2 cellular contexts compared by ENCODE assay signal in the genomic region with DNA sequence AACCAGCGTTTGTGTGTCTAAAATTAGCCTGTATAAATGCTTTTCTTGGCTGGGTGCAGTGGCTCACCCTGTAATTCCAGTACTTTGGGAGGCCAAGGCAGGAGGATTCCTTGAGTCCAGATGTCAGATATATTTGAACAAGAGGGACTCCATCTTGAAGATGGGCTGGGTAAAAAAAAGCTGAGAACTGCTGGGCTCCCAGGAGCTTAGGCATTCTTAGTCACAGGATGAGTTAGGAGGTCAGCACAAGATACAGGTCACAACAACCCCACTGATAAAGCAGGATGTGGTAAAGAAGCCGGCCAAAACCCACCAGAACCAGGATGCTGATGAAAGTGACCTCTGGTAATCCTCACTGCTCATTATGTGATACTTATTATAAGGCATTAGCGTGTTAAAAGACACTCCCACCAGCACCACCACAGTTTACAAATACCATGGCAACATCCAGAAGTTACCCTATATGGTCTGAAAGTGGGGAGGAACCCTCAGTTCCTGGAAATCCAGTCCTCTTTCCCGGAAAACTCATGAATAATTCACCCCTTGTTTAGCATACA.
TF ChIP-seq lines count a peak whose summit lies in the region.

No MANE protein-coding gene starts in this region.

TF ChIP-seq in IMR-90, 13 proteins besides CTCF, POLR2A, EP300 and RAD21:
- TF ChIP-seq MAZ (IDR thresholded peaks at IDR 0.05; ENCODE audit: borderline replicate concordance, low read depth, low read length) (no peak), BHLHE40 (IDR thresholded peaks at IDR 0.05; ENCODE audit: low read depth, low read length) (peak; percentile 40; the same call in 1 of the 2 replicates)
TF ChIP-seq in IMR-90: peak in this region for 1.

TF ChIP-seq in K562, 482 proteins besides CTCF, POLR2A, EP300 and RAD21 (continues in another document):
- TF ChIP-seq HMG20A (CRISPR knock-in tag; conservative IDR thresholded peaks at IDR 0.05) (peak; percentile 98), RHOXF2B (CRISPR knock-in tag; conservative IDR thresholded peaks at IDR 0.05) (peak; percentile 98), ZNF347 (CRISPR knock-in tag; IDR thresholded peaks at IDR 0.05; ENCODE audit: low read depth) (peak; percentile 93), SREBF1 (IDR thresholded peaks at IDR 0.05; ENCODE audit: borderline replicate concordance, low read depth, low read length) (no peak), ZNF124 (CRISPR knock-in tag; IDR thresholded peaks at IDR 0.05) (no peak), ZNF431 (CRISPR knock-in tag; IDR thresholded peaks at IDR 0.05) (no peak), ESRRB (CRISPR knock-in tag; IDR thresholded peaks at IDR 0.05; ENCODE audit: borderline replicate concordance) (peak; percentile 95), SP1 (CRISPR knock-in tag; IDR thresholded peaks at IDR 0.05) (no peak), FOXK2 (conservative IDR thresholded peaks at IDR 0.05 in 1 of 2, IDR thresholded peaks at IDR 0.05 in 1 of 2; ENCODE audit: low read depth in 2 of 2) (no peak), ZNF263 (CRISPR knock-in tag; IDR thresholded peaks at IDR 0.05; ENCODE audit: borderline replicate concordance) (no peak), ZNF445 (CRISPR knock-in tag; IDR thresholded peaks at IDR 0.05; ENCODE audit: low read depth) (peak; percentile 98), CHD4 (IDR thresholded peaks at IDR 0.05; ENCODE audit: insufficient read depth, insufficient replicate concordance, low read depth, low read length, poor library complexity, severe bottlenecking) (no peak), CREBBP (IDR thresholded peaks at IDR 0.05; ENCODE audit: low read depth, low read length) (no peak), KAT7 (CRISPR knock-in tag; IDR thresholded peaks at IDR 0.05; ENCODE audit: borderline replicate concordance) (no peak), RBM14 (IDR thresholded peaks at IDR 0.05; ENCODE audit: borderline replicate concordance, insufficient read depth, low read depth, low read length) (no peak), PURB (CRISPR knock-in tag; IDR thresholded peaks at IDR 0.05; ENCODE audit: low read depth) (no peak), SMARCC2 (IDR thresholded peaks at IDR 0.05; ENCODE audit: low read depth) (0 out of 2 replicates have a peak, but pooled peaks have one; percentile 27), DMBX1 (CRISPR knock-in tag; IDR thresholded peaks at IDR 0.05; ENCODE audit: borderline replicate concordance) (peak; percentile 100), HNRNPUL1 (IDR thresholded peaks at IDR 0.05; ENCODE audit: low read length) (no peak), COPS2 (conservative IDR thresholded peaks at IDR 0.05) (no peak), PHB (CRISPR knock-in tag; IDR thresholded peaks at IDR 0.05) (no peak), SAFB (IDR thresholded peaks at IDR 0.05; ENCODE audit: borderline replicate concordance, low read depth, low read length) (no peak), ZNF717 (CRISPR knock-in tag; IDR thresholded peaks at IDR 0.05) (0 out of 2 replicates have a peak, but pooled peaks have one; percentile 56), SRSF3 (IDR thresholded peaks at IDR 0.05; ENCODE audit: insufficient read depth, low read length) (no peak), CBX5 (IDR thresholded peaks at IDR 0.05; ENCODE audit: borderline replicate concordance, low read depth) (no peak), MYBL2 (IDR thresholded peaks at IDR 0.05; ENCODE audit: low read depth) (no peak), MYBL2 (CRISPR knock-in tag; IDR thresholded peaks at IDR 0.05; ENCODE audit: borderline replicate concordance) (no peak), NCOA1 (IDR thresholded peaks at IDR 0.05; ENCODE audit: low read depth) (peak; percentile 57; the same call in 1 of the 2 replicates), ZNF354B (CRISPR knock-in tag; IDR thresholded peaks at IDR 0.05) (peak; percentile 98), RNF2 (IDR thresholded peaks at IDR 0.05) (peak; percentile 87; the same call in 1 of the 2 replicates), PRMT5 (CRISPR knock-in tag; IDR thresholded peaks at IDR 0.05) (no peak), ERF (CRISPR knock-in tag; IDR thresholded peaks at IDR 0.05) (peak; percentile 100), ZBED1 (IDR thresholded peaks at IDR 0.05) (no peak), ZKSCAN3 (CRISPR knock-in tag; IDR thresholded peaks at IDR 0.05) (peak; percentile 94), CSDE1 (IDR thresholded peaks at IDR 0.05) (no peak)
- TF ChIP-seq, protein P1, sequence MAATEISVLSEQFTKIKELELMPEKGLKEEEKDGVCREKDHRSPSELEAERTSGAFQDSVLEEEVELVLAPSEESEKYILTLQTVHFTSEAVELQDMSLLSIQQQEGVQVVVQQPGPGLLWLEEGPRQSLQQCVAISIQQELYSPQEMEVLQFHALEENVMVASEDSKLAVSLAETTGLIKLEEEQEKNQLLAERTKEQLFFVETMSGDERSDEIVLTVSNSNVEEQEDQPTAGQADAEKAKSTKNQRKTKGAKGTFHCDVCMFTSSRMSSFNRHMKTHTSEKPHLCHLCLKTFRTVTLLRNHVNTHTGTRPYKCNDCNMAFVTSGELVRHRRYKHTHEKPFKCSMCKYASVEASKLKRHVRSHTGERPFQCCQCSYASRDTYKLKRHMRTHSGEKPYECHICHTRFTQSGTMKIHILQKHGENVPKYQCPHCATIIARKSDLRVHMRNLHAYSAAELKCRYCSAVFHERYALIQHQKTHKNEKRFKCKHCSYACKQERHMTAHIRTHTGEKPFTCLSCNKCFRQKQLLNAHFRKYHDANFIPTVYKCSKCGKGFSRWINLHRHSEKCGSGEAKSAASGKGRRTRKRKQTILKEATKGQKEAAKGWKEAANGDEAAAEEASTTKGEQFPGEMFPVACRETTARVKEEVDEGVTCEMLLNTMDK (IDR thresholded peaks at IDR 0.05; ENCODE audit: borderline replicate concordance, insufficient read depth, low read depth, low read length, poor library complexity, severe bottlenecking): no peak
- TF ChIP-seq, protein P2, sequence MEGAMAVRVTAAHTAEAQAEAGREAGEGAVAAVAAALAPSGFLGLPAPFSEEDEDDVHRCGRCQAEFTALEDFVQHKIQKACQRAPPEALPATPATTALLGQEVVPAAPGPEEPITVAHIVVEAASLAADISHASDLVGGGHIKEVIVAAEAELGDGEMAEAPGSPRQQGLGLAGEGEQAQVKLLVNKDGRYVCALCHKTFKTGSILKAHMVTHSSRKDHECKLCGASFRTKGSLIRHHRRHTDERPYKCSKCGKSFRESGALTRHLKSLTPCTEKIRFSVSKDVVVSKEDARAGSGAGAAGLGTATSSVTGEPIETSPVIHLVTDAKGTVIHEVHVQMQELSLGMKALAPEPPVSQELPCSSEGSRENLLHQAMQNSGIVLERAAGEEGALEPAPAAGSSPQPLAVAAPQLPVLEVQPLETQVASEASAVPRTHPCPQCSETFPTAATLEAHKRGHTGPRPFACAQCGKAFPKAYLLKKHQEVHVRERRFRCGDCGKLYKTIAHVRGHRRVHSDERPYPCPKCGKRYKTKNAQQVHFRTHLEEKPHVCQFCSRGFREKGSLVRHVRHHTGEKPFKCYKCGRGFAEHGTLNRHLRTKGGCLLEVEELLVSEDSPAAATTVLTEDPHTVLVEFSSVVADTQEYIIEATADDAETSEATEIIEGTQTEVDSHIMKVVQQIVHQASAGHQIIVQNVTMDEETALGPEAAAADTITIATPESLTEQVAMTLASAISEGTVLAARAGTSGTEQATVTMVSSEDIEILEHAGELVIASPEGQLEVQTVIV (CRISPR knock-in tag; IDR thresholded peaks at IDR 0.05; ENCODE audit: borderline replicate concordance): peak; percentile 89
- TF ChIP-seq, protein P3, sequence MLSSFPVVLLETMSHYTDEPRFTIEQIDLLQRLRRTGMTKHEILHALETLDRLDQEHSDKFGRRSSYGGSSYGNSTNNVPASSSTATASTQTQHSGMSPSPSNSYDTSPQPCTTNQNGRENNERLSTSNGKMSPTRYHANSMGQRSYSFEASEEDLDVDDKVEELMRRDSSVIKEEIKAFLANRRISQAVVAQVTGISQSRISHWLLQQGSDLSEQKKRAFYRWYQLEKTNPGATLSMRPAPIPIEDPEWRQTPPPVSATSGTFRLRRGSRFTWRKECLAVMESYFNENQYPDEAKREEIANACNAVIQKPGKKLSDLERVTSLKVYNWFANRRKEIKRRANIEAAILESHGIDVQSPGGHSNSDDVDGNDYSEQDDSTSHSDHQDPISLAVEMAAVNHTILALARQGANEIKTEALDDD (IDR thresholded peaks at IDR 0.05): peak; percentile 95
- TF ChIP-seq, protein P4, sequence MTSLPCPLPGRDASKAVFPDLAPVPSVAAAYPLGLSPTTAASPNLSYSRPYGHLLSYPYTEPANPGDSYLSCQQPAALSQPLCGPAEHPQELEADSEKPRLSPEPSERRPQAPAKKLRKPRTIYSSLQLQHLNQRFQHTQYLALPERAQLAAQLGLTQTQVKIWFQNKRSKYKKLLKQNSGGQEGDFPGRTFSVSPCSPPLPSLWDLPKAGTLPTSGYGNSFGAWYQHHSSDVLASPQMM (CRISPR knock-in tag; IDR thresholded peaks at IDR 0.05): no peak
- TF ChIP-seq, protein P5, sequence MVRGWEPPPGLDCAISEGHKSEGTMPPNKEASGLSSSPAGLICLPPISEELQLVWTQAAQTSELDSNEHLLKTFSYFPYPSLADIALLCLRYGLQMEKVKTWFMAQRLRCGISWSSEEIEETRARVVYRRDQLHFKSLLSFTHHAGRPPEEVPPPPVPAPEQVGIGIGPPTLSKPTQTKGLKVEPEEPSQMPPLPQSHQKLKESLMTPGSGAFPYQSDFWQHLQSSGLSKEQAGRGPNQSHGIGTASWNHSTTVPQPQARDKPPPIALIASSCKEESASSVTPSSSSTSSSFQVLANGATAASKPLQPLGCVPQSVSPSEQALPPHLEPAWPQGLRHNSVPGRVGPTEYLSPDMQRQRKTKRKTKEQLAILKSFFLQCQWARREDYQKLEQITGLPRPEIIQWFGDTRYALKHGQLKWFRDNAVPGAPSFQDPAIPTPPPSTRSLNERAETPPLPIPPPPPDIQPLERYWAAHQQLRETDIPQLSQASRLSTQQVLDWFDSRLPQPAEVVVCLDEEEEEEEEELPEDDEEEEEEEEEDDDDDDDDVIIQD (CRISPR knock-in tag; IDR thresholded peaks at IDR 0.05): peak; percentile 98
- TF ChIP-seq, protein P6, sequence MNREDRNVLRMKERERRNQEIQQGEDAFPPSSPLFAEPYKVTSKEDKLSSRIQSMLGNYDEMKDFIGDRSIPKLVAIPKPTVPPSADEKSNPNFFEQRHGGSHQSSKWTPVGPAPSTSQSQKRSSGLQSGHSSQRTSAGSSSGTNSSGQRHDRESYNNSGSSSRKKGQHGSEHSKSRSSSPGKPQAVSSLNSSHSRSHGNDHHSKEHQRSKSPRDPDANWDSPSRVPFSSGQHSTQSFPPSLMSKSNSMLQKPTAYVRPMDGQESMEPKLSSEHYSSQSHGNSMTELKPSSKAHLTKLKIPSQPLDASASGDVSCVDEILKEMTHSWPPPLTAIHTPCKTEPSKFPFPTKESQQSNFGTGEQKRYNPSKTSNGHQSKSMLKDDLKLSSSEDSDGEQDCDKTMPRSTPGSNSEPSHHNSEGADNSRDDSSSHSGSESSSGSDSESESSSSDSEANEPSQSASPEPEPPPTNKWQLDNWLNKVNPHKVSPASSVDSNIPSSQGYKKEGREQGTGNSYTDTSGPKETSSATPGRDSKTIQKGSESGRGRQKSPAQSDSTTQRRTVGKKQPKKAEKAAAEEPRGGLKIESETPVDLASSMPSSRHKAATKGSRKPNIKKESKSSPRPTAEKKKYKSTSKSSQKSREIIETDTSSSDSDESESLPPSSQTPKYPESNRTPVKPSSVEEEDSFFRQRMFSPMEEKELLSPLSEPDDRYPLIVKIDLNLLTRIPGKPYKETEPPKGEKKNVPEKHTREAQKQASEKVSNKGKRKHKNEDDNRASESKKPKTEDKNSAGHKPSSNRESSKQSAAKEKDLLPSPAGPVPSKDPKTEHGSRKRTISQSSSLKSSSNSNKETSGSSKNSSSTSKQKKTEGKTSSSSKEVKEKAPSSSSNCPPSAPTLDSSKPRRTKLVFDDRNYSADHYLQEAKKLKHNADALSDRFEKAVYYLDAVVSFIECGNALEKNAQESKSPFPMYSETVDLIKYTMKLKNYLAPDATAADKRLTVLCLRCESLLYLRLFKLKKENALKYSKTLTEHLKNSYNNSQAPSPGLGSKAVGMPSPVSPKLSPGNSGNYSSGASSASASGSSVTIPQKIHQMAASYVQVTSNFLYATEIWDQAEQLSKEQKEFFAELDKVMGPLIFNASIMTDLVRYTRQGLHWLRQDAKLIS (CRISPR knock-in tag; IDR thresholded peaks at IDR 0.05): no peak
- TF ChIP-seq, protein P7, sequence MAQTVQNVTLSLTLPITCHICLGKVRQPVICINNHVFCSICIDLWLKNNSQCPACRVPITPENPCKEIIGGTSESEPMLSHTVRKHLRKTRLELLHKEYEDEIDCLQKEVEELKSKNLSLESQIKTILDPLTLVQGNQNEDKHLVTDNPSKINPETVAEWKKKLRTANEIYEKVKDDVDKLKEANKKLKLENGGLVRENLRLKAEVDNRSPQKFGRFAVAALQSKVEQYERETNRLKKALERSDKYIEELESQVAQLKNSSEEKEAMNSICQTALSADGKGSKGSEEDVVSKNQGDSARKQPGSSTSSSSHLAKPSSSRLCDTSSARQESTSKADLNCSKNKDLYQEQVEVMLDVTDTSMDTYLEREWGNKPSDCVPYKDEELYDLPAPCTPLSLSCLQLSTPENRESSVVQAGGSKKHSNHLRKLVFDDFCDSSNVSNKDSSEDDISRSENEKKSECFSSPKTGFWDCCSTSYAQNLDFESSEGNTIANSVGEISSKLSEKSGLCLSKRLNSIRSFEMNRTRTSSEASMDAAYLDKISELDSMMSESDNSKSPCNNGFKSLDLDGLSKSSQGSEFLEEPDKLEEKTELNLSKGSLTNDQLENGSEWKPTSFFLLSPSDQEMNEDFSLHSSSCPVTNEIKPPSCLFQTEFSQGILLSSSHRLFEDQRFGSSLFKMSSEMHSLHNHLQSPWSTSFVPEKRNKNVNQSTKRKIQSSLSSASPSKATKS (CRISPR knock-in tag; IDR thresholded peaks at IDR 0.05): peak; percentile 91
- TF ChIP-seq, protein P8, sequence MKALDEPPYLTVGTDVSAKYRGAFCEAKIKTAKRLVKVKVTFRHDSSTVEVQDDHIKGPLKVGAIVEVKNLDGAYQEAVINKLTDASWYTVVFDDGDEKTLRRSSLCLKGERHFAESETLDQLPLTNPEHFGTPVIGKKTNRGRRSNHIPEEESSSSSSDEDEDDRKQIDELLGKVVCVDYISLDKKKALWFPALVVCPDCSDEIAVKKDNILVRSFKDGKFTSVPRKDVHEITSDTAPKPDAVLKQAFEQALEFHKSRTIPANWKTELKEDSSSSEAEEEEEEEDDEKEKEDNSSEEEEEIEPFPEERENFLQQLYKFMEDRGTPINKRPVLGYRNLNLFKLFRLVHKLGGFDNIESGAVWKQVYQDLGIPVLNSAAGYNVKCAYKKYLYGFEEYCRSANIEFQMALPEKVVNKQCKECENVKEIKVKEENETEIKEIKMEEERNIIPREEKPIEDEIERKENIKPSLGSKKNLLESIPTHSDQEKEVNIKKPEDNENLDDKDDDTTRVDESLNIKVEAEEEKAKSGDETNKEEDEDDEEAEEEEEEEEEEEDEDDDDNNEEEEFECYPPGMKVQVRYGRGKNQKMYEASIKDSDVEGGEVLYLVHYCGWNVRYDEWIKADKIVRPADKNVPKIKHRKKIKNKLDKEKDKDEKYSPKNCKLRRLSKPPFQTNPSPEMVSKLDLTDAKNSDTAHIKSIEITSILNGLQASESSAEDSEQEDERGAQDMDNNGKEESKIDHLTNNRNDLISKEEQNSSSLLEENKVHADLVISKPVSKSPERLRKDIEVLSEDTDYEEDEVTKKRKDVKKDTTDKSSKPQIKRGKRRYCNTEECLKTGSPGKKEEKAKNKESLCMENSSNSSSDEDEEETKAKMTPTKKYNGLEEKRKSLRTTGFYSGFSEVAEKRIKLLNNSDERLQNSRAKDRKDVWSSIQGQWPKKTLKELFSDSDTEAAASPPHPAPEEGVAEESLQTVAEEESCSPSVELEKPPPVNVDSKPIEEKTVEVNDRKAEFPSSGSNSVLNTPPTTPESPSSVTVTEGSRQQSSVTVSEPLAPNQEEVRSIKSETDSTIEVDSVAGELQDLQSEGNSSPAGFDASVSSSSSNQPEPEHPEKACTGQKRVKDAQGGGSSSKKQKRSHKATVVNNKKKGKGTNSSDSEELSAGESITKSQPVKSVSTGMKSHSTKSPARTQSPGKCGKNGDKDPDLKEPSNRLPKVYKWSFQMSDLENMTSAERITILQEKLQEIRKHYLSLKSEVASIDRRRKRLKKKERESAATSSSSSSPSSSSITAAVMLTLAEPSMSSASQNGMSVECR (CRISPR knock-in tag; IDR thresholded peaks at IDR 0.05): no peak
